Comparison of ENCODE assay signal across 26 cellular contexts in the genomic region with DNA sequence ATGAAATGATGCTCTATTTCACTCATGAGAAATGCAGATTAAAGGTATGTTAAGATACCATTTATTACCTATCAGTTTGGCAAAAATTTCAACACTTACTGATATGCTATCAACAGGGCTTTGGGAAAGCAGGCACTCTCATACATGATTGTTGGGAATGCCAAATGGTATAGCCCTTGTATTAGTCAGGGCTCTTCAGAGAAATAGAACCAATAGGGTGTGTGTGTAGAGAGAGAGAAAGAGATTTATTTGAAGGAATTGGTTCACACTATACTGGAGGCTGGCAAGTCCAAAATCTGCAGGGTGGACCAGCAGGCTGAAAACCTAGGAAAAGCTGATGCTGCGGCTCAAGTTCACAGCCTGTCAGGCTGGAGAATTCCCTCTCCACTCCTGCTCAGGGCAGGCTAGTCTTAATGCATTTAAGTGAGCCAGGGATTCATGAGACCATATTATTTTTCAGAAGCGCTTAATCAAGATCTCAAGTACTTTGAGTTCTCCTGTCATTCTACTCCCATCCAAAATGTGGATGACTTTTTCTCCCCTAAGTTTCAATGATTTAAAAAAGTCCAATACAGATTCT.
"Had no signal": no experiment of that assay in that cellular context is flagged by ENCODE, and none has a peak within 500 bp of the region (broad histone marks: within the 10 kb centered on the region; RNA-seq: fewer than 3 reads in every experiment).

No MANE protein-coding gene starts in this region.

- DNase-seq: activated CD4-positive, alpha-beta T cell treated with anti-CD3 and anti-CD28 coated beads for 48 hours; activated CD4-positive, alpha-beta T cell treated with anti-CD3 and anti-CD28 coated beads, Interleukin-2, amount 50 U/mL, for 4 hours; activated CD4-positive, CD25-positive, alpha-beta regulatory T cell treated with anti-CD3 and anti-CD28 coated beads, Interleukin-2, amount 50 U/mL, for 72 hours; activated CD8-positive, alpha-beta memory T cell treated with anti-CD3 and anti-CD28 coated beads, Interleukin-2, amount 50 U/mL, for 48 hours; activated CD8-positive, alpha-beta T cell treated with anti-CD3 and anti-CD28 coated beads, Interleukin-2, amount 10 ng/mL, durations not matched to agents 7 days and 5 days; activated effector memory CD4-positive, alpha-beta T cell treated with anti-CD3 and anti-CD28 coated beads, Interleukin-2, amount 50 U/mL, for 16 hours; activated naive CD4-positive, alpha-beta T cell treated with anti-CD3 and anti-CD28 coated beads for 36 hours; activated T-cell treated with anti-CD3 and anti-CD28 coated beads, Interleukin-2, amount 50 U/mL, for 1 hour; amygdala; cerebellar nuclear complex; NCI-H1092; NCI-H1417; NCI-H1930; NCI-H446 treated with DMSO at 0.1 percent for 48 hours; NCI-H524 treated with DMSO at 0.1 percent for 48 hours; NCI-H748 treated with DMSO at 0.1 percent for 48 hours; OCI-M1; RPMI8226; SIG-M5; T-helper 17 cell; T-helper 9 cell had no signal

- H3K4me3 Mint-ChIP-seq: activated CD8-positive, alpha-beta T cell treated with anti-CD3 and anti-CD28 coated beads, Interleukin-2, amount 10 ng/mL, durations not matched to agents 7 days and 5 days; activated naive CD4-positive, alpha-beta T cell treated with anti-CD3 and anti-CD28 coated beads for 36 hours; activated naive CD8-positive, alpha-beta T cell; activated T-helper 1 cell treated with anti-CD3 and anti-CD28 coated beads, Interleukin-12 subunit alpha, Interleukin-12 subunit beta, Interleukin-2, Interleukin-4 antibody, amounts not matched to agents 30 ng/mL and 10 ng/mL and 1 ng/mL, durations not matched to agents 14 hours and 24 hours and 36 hours; brain; T-helper 17 cell; WTC11 had no signal

- H3K27ac Mint-ChIP-seq: activated CD8-positive, alpha-beta T cell treated with anti-CD3 and anti-CD28 coated beads, Interleukin-2, amount 10 ng/mL, durations not matched to agents 7 days and 5 days; activated naive CD4-positive, alpha-beta T cell treated with anti-CD3 and anti-CD28 coated beads for 36 hours; activated naive CD8-positive, alpha-beta T cell; activated T-helper 1 cell treated with anti-CD3 and anti-CD28 coated beads, Interleukin-12 subunit alpha, Interleukin-12 subunit beta, Interleukin-2, Interleukin-4 antibody, amounts not matched to agents 30 ng/mL and 10 ng/mL and 1 ng/mL, durations not matched to agents 14 hours and 24 hours and 36 hours; T-helper 17 cell; WTC11 had no signal

- H3K36me3 Mint-ChIP-seq: activated naive CD8-positive, alpha-beta T cell; brain; WTC11 had no signal

- H3K4me1 Mint-ChIP-seq: T-helper 17 cell, WTC11 had no signal

- ATAC-seq: activated CD8-positive, alpha-beta T cell treated with anti-CD3 and anti-CD28 coated beads, Interleukin-2, amount 10 ng/mL, durations not matched to agents 7 days and 5 days; Panc1; T-helper 17 cell; WTC11 had no signal

- H3K27me3 Mint-ChIP-seq: brain had no signal
